In genomic region chr6:155187096-155187495, GRCh38 we compare ENCODE assay signal across 17 cellular contexts.
DNase-seq lines count a peak whose midpoint lies in the region; ATAC-seq and TF ChIP-seq lines count a peak whose summit lies in the region.
"Had no signal": no experiment of that assay in that cellular context is flagged by ENCODE, and none has a peak within 500 bp of the region (broad histone marks: within the 10 kb centered on the region; RNA-seq: fewer than 3 reads in every experiment).

No MANE protein-coding gene starts in this region.

- no peak for TF ChIP-seq CTCF in thyroid gland (IDR thresholded peaks at IDR 0.05)

- no peaks in the 10 kb centered on the region for H3K9me3 Mint-ChIP-seq in activated naive CD8-positive, alpha-beta T cell (ENCODE audit: low read depth)
- no peaks in the 10 kb centered on the region for H3K9me3 Mint-ChIP-seq in activated naive CD8-positive, alpha-beta T cell treated with anti-CD3 and anti-CD28 coated beads for 36 hours
- no peaks in the 10 kb centered on the region for H3K9me3 Mint-ChIP-seq in IgD-negative memory B cell
- H3K9me3 Mint-ChIP-seq in activated naive CD8-positive, alpha-beta T cell treated with anti-CD3 and anti-CD28 coated beads, Interleukin-2, amount 50 U/mL, for 24 hours: no peaks in the 10 kb centered on the region

- no peaks in the 10 kb centered on the region for H3K36me3 Mint-ChIP-seq in activated naive CD8-positive, alpha-beta T cell
- no peaks in the 10 kb centered on the region for H3K36me3 Mint-ChIP-seq in activated naive CD8-positive, alpha-beta T cell treated with anti-CD3 and anti-CD28 coated beads for 36 hours
- peaks cover 2% of the 10 kb centered on the region for H3K36me3 Mint-ChIP-seq in IgD-negative memory B cell
- H3K36me3 Mint-ChIP-seq in activated naive CD8-positive, alpha-beta T cell treated with anti-CD3 and anti-CD28 coated beads, Interleukin-2, amount 50 U/mL, for 24 hours (ENCODE audit: low read depth): peaks cover 8% of the 10 kb centered on the region

- H3K36me3 ChIP-seq in thyroid gland: no peaks in the 10 kb centered on the region
- no peaks in the 10 kb centered on the region for H3K36me3 ChIP-seq in H7 (replicated peaks; ENCODE audit: control insufficient read depth, insufficient read depth, low read length)
- H3K36me3 ChIP-seq: suprapubic skin had no signal

- intact Hi-C loops in thyroid gland (cut with DNase I): no loop called here

- H3K27ac ChIP-seq in thyroid gland: peak overlapping the region; percentile 51 to 90 (median 89)
- H3K27ac ChIP-seq: RWPE1, suprapubic skin had no signal

- DNase-seq in activated naive CD8-positive, alpha-beta T cell treated with anti-CD3 and anti-CD28 coated beads for 36 hours: no peak
- no peak for DNase-seq in activated naive CD8-positive, alpha-beta T cell treated with anti-CD3 and anti-CD28 coated beads, Interleukin-2, amount 50 U/mL, for 24 hours
- DNase-seq in thyroid gland: no peak
- no peak for DNase-seq in H7
- no peak for DNase-seq in NCI-H446 (lab: John Stamatoyannopoulos, UW)
- DNase-seq: cortex of kidney, DMS79, heart right ventricle, MM.1S, NCI-H2081, T1000 had no signal

- H3K4me1 ChIP-seq in thyroid gland: peaks cover 60 to 71% of the 10 kb centered on the region in 2 donors

- H3K27ac Mint-ChIP-seq in activated naive CD8-positive, alpha-beta T cell: peak overlapping the region; percentile 76
- H3K27ac Mint-ChIP-seq in activated naive CD8-positive, alpha-beta T cell treated with anti-CD3 and anti-CD28 coated beads for 36 hours: no peak overlapping the region
- H3K27ac Mint-ChIP-seq in IgD-negative memory B cell: peak overlapping the region; percentile 33 to 74 (median 59)
- no peak overlapping the region for H3K27ac Mint-ChIP-seq in activated naive CD8-positive, alpha-beta T cell treated with anti-CD3 and anti-CD28 coated beads, Interleukin-2, amount 50 U/mL, for 24 hours

- WGBS in thyroid gland, 2 donors: 50 to 53% methylated on average over 2 of the region's 2 CpGs

- H3K4me3 ChIP-seq in thyroid gland (replicated peaks in 1 of 3) (no peak overlapping the region), H7 (ENCODE audit: insufficient read depth, low read depth, low read length) (no peak overlapping the region)
- H3K4me3 ChIP-seq: heart right ventricle, suprapubic skin had no signal

- TF ChIP-seq POLR2A in thyroid gland (IDR thresholded peaks at IDR 0.05): no peak

- H3K9me3 ChIP-seq in thyroid gland: no peaks in the 10 kb centered on the region
- H3K9me3 ChIP-seq: heart right ventricle, suprapubic skin had no signal

- peak; percentile 20 for ATAC-seq in activated naive CD8-positive, alpha-beta T cell treated with anti-CD3 and anti-CD28 coated beads, Interleukin-2, amount 50 U/mL, for 24 hours
- ATAC-seq in HG03520 (IDR thresholded peaks at IDR 0.05; ENCODE audit: unreplicated experiment): no peak
- ATAC-seq: esophagus mucosa had no signal

- no peaks in the 10 kb centered on the region for H3K27me3 ChIP-seq in thyroid gland
- H3K27me3 ChIP-seq in H7 (ENCODE audit: control insufficient read depth, insufficient read depth, low read length): no peaks in the 10 kb centered on the region
- H3K27me3 ChIP-seq: heart right ventricle, suprapubic skin had no signal

- H3K4me3 Mint-ChIP-seq in activated naive CD8-positive, alpha-beta T cell: no peak overlapping the region
- no peak overlapping the region for H3K4me3 Mint-ChIP-seq in activated naive CD8-positive, alpha-beta T cell treated with anti-CD3 and anti-CD28 coated beads for 36 hours
- peak overlapping the region in 3 of 4 donors; percentile 44 to 84 (median 64) for H3K4me3 Mint-ChIP-seq in IgD-negative memory B cell
- no peak overlapping the region for H3K4me3 Mint-ChIP-seq in activated naive CD8-positive, alpha-beta T cell treated with anti-CD3 and anti-CD28 coated beads, Interleukin-2, amount 50 U/mL, for 24 hours

- peaks cover 37% of the 10 kb centered on the region for H3K4me1 Mint-ChIP-seq in activated naive CD8-positive, alpha-beta T cell (ENCODE audit: low read depth)
- peaks cover 30% of the 10 kb centered on the region for H3K4me1 Mint-ChIP-seq in activated naive CD8-positive, alpha-beta T cell treated with anti-CD3 and anti-CD28 coated beads for 36 hours
- peaks cover 44 to 56% (median 49%) of the 10 kb centered on the region in 3 donors for H3K4me1 Mint-ChIP-seq in IgD-negative memory B cell
- peaks cover 56% of the 10 kb centered on the region for H3K4me1 Mint-ChIP-seq in activated naive CD8-positive, alpha-beta T cell treated with anti-CD3 and anti-CD28 coated beads, Interleukin-2, amount 50 U/mL, for 24 hours

- H3K27me3 Mint-ChIP-seq in activated naive CD8-positive, alpha-beta T cell: peaks cover 2% of the 10 kb centered on the region
- peaks cover 9% of the 10 kb centered on the region for H3K27me3 Mint-ChIP-seq in activated naive CD8-positive, alpha-beta T cell treated with anti-CD3 and anti-CD28 coated beads for 36 hours
- H3K27me3 Mint-ChIP-seq in IgD-negative memory B cell: no peaks in the 10 kb centered on the region
- H3K27me3 Mint-ChIP-seq in activated naive CD8-positive, alpha-beta T cell treated with anti-CD3 and anti-CD28 coated beads, Interleukin-2, amount 50 U/mL, for 24 hours: peaks cover 2% of the 10 kb centered on the region

Comparison
In these comparisons a context has a peak if more than half of its experiments do, and no peak if none do; other contexts are left out.
1. H3K27ac Mint-ChIP-seq: peak in activated naive CD8-positive, alpha-beta T cell (single experiment) and IgD-negative memory B cell (3 of 3); none in activated naive CD8-positive, alpha-beta T cell treated with anti-CD3 and anti-CD28 coated beads for 36 hours (single experiment) and activated naive CD8-positive, alpha-beta T cell treated with anti-CD3 and anti-CD28 coated beads, Interleukin-2, amount 50 U/mL, for 24 hours (single experiment).
2. H3K4me3 Mint-ChIP-seq: peak in IgD-negative memory B cell (3 of 4); none in activated naive CD8-positive, alpha-beta T cell (single experiment), activated naive CD8-positive, alpha-beta T cell treated with anti-CD3 and anti-CD28 coated beads for 36 hours (single experiment) and activated naive CD8-positive, alpha-beta T cell treated with anti-CD3 and anti-CD28 coated beads, Interleukin-2, amount 50 U/mL, for 24 hours (single experiment).